2 cellular contexts compared by ENCODE assay signal in the genomic region with DNA sequence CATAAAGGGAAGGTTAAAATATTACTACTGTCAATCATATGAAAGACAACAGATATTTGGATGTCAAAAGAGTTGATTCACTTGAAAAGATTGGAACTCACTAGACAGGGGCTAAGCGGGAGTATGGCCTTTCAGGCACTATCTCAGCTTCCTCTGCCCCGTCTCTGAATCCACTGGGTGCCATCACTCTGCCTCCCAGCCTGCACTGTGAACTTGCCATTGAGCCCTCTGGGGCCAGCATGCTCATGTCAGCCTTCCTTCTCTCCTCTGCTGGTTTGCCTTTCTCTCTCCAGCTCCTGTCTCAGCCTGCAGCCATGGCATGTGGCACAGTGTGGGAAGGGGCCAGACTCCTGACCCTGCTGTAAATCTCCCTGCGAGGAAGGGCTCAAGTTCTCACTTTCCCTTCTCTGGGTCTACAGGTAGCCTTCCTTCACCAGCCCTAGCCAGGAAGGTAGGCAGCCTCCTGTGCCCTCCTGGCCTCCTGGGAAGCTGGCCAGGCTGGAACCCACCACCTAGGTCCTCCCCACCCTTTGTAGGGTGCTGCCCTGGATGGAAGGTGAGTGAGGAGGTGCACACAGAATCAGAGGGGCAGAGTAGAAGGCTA.
TF ChIP-seq lines count a peak whose summit lies in the region.

No MANE protein-coding gene starts in this region.

TF ChIP-seq in IMR-90, 13 proteins besides CTCF, POLR2A, EP300 and RAD21:
- TF ChIP-seq SMC3 (IDR thresholded peaks at IDR 0.05; ENCODE audit: low read depth, low read length) (no peak), CHD1 (IDR thresholded peaks at IDR 0.05; ENCODE audit: low read depth, low read length) (no peak), MAZ (IDR thresholded peaks at IDR 0.05; ENCODE audit: borderline replicate concordance, low read depth, low read length) (no peak)

TF ChIP-seq in GM12891, 5 proteins besides CTCF, POLR2A, EP300 and RAD21 (continued from another document):
- no peak for TF ChIP-seq TAF1 (IDR thresholded peaks at IDR 0.05; ENCODE audit: low read depth, low read length)
- TF ChIP-seq SPI1 (IDR thresholded peaks at IDR 0.05; ENCODE audit: low read depth, low read length), result no peak
- no peak for TF ChIP-seq PAX5 (IDR thresholded peaks at IDR 0.05; ENCODE audit: insufficient read depth, low read length, severe bottlenecking)
- TF ChIP-seq POU2F2 (IDR thresholded peaks at IDR 0.05; ENCODE audit: low read depth, low read length), result no peak
